Comparison of ENCODE assay signal across 1 cellular context in the genomic region with DNA sequence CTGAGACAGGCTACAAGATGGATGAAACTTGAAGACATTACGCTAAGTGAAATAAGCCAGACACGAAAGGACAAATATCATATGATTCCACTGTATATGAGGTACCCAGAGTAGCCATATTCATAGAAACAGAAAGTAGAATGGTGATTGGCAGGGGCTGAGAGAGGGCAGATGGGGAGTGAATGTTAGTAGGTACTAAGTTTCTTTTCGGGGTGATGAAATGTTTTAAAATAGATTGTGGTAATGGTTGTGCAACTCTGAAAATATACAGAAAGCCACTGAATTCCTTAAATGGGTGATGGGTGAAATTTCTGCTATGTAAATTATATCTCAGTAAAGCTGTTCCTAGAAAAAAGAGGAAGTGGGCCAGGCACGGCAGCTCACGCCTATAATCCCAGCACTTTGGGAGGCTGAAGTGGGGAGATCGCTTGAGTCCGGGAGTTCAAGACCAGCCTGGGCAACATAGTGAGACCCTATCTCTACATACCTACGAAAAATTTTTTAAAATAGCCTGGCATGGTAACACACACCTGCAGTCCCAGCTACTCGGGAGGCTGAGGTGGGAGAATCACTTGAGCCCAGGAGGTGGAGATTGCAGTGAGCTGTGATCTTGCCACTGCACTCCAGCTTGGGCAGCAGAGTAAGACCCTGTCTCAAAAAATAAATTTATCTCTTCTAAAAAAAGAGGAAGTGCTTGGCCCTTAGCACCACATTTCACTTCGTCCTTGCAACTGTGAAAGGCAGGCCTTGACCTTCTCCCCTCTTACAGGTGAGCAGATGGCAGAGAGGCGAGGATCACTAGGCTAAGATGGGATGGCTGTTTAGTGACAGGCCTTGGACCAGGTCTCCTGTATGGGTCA.
TF ChIP-seq lines count a peak whose summit lies in the region.

No MANE protein-coding gene starts in this region.

TF ChIP-seq in IMR-90, 13 proteins besides CTCF, POLR2A, EP300 and RAD21 (continued from another document):
- TF ChIP-seq, protein P1, sequence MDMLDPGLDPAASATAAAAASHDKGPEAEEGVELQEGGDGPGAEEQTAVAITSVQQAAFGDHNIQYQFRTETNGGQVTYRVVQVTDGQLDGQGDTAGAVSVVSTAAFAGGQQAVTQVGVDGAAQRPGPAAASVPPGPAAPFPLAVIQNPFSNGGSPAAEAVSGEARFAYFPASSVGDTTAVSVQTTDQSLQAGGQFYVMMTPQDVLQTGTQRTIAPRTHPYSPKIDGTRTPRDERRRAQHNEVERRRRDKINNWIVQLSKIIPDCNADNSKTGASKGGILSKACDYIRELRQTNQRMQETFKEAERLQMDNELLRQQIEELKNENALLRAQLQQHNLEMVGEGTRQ (IDR thresholded peaks at IDR 0.05; ENCODE audit: low read depth, low read length), result no peak; the same call in 1 of the 2 replicates
- TF ChIP-seq MAFK (IDR thresholded peaks at IDR 0.05; ENCODE audit: low read depth, low read length) (no peak), FOS (IDR thresholded peaks at IDR 0.05; ENCODE audit: low read depth, low read length) (peak; percentile 15; the same call in 1 of the 2 replicates), NFE2L2 (IDR thresholded peaks at IDR 0.05; ENCODE audit: low read depth, low read length) (no peak), MAZ (IDR thresholded peaks at IDR 0.05; ENCODE audit: borderline replicate concordance, low read depth, low read length) (no peak), BHLHE40 (IDR thresholded peaks at IDR 0.05; ENCODE audit: low read depth, low read length) (0 out of 2 replicates have a peak, but pooled peaks have one; percentile 24), SMC3 (IDR thresholded peaks at IDR 0.05; ENCODE audit: low read depth, low read length) (no peak)
- TF ChIP-seq, protein P2, sequence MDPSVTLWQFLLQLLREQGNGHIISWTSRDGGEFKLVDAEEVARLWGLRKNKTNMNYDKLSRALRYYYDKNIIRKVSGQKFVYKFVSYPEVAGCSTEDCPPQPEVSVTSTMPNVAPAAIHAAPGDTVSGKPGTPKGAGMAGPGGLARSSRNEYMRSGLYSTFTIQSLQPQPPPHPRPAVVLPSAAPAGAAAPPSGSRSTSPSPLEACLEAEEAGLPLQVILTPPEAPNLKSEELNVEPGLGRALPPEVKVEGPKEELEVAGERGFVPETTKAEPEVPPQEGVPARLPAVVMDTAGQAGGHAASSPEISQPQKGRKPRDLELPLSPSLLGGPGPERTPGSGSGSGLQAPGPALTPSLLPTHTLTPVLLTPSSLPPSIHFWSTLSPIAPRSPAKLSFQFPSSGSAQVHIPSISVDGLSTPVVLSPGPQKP (IDR thresholded peaks at IDR 0.05; ENCODE audit: borderline replicate concordance, low read depth, low read length), result no peak
